Comparison of ENCODE assay signal across 8 cellular contexts in genomic region chr17:58006924-58007780, GRCh38. TPM values are rescaled to one million over a fixed set of nuclear protein-coding genes. Genes with fewer than 3 reads are reported as not detected.
DNase-seq lines count a peak whose midpoint lies in the region; ATAC-seq and TF ChIP-seq lines count a peak whose summit lies in the region.

A gene with protein sequence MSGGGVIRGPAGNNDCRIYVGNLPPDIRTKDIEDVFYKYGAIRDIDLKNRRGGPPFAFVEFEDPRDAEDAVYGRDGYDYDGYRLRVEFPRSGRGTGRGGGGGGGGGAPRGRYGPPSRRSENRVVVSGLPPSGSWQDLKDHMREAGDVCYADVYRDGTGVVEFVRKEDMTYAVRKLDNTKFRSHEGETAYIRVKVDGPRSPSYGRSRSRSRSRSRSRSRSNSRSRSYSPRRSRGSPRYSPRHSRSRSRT (minus strand): TSS chr17:58007246. CDS start chr17:58007137, 109 bp downstream.

- peak within 1 kb of the TSS; percentile 100 for H3K27ac Mint-ChIP-seq in activated naive CD8-positive, alpha-beta T cell
- H3K27ac Mint-ChIP-seq in glutamatergic neuron (ENCODE audit: unreplicated experiment), result peak within 1 kb of the TSS; percentile 99
- peak within 1 kb of the TSS; percentile 99 for H3K27ac Mint-ChIP-seq in osteocyte (ENCODE audit: unreplicated experiment)

- peaks cover 12% of the 10 kb centered on the region for H3K4me1 ChIP-seq in thymus (ENCODE audit: control insufficient read depth, insufficient read depth, low read length)

- peaks cover 23% of the 10 kb centered on the region for H3K36me3 Mint-ChIP-seq in activated naive CD8-positive, alpha-beta T cell
- H3K36me3 Mint-ChIP-seq in glutamatergic neuron (ENCODE audit: unreplicated experiment) (no peaks in the 10 kb centered on the region), osteocyte (ENCODE audit: unreplicated experiment) (peaks cover 28% of the 10 kb centered on the region)

- peak within 1 kb of the TSS; percentile 68 for H3K4me3 ChIP-seq in thymus (ENCODE audit: low read length)

- CTCF ChIA-PET in GM10248 (lab: Yijun Ruan, JAX), result interaction anchor here (0.8 to 2.8 kb wide), 11 partner anchors 8 to 335 kb away, joined by 3 to 22 read pairs (median 4); no protein-coding TSS in a partner anchor

- ATAC-seq in HG02623 (IDR thresholded peaks at IDR 0.05; ENCODE audit: unreplicated experiment), result peak; percentile 78

- H3K27ac ChIP-seq in thymus (ENCODE audit: low read depth), result peak within 1 kb of the TSS; percentile 93

- no peaks in the 10 kb centered on the region for H3K9me3 Mint-ChIP-seq in activated naive CD8-positive, alpha-beta T cell (ENCODE audit: low read depth)
- H3K9me3 Mint-ChIP-seq in glutamatergic neuron (ENCODE audit: unreplicated experiment) (peaks cover 16% of the 10 kb centered on the region), osteocyte (ENCODE audit: unreplicated experiment) (no peaks in the 10 kb centered on the region)

- no peaks in the 10 kb centered on the region for H3K27me3 Mint-ChIP-seq in activated naive CD8-positive, alpha-beta T cell
- H3K27me3 Mint-ChIP-seq in glutamatergic neuron (ENCODE audit: unreplicated experiment) (peaks cover 10% of the 10 kb centered on the region), osteocyte (ENCODE audit: unreplicated experiment) (no peaks in the 10 kb centered on the region)

- POLR2A ChIA-PET in GM10248 (lab: Yijun Ruan, JAX), result interaction anchor here (0.6 to 2.3 kb wide), 11 partner anchors 8 to 624 kb away, joined by 3 to 16 read pairs (median 6); partner anchors contain the start of genes DYNLL2, MRPS23 and VEZF1

- TF ChIP-seq CTCF in GM10248 (IDR thresholded peaks at IDR 0.05; ENCODE audit: control extremely low read depth, extremely low read depth, low read depth, missing control alignments), result no peak
- TF ChIP-seq CTCF in glutamatergic neuron (IDR thresholded peaks at IDR 0.05; ENCODE audit: partially characterized antibody, unreplicated experiment), result no peak
- no peak for TF ChIP-seq CTCF in osteocyte (IDR thresholded peaks at IDR 0.05)

- no peaks in the 10 kb centered on the region for H3K9me3 ChIP-seq in thymus (ENCODE audit: control insufficient read depth)

- H3K27me3 ChIP-seq in thymus (ENCODE audit: control insufficient read depth, insufficient read depth), result no peaks in the 10 kb centered on the region

- WGBS in thymus, result under 1% methylated on average over 86 of the region's 86 CpGs

- peaks cover 3% of the 10 kb centered on the region for H3K36me3 ChIP-seq in thymus (ENCODE audit: control insufficient read depth, insufficient read depth)

- DNase-seq in GM10248 (ENCODE audit: extremely low spot score) (peak; percentile 96), NCI-H1105 (lab: John Stamatoyannopoulos, UW) (peak; percentile 96), SKM-1 treated with dmso at 0.1 percent for 144 hours (lab: John Stamatoyannopoulos, UW; ENCODE audit: unreplicated experiment) (peak; percentile 95), glutamatergic neuron (peak; percentile 97), osteocyte (ENCODE audit: extremely low spot score, unreplicated experiment) (peak; percentile 99)

- peak within 1 kb of the TSS; percentile 99 for H3K4me3 Mint-ChIP-seq in activated naive CD8-positive, alpha-beta T cell
- H3K4me3 Mint-ChIP-seq in glutamatergic neuron (ENCODE audit: unreplicated experiment), result peak within 1 kb of the TSS; percentile 96
- H3K4me3 Mint-ChIP-seq in osteocyte (ENCODE audit: unreplicated experiment), result peak within 1 kb of the TSS; percentile 96

- peaks cover 39% of the 10 kb centered on the region for H3K4me1 Mint-ChIP-seq in activated naive CD8-positive, alpha-beta T cell (ENCODE audit: low read depth)
- H3K4me1 Mint-ChIP-seq in glutamatergic neuron (ENCODE audit: low read depth, unreplicated experiment) (peaks cover 16% of the 10 kb centered on the region), osteocyte (ENCODE audit: unreplicated experiment) (peaks cover 49% of the 10 kb centered on the region)

RNA-seq across cellular contexts. Expression of the gene that starts here (rescaled TPM):
- total RNA-seq in glutamatergic neuron (ENCODE audit: unreplicated experiment) (227 TPM), osteocyte (158 and 161 TPM in 2 replicates)
- 104 TPM for polyA plus RNA-seq in thymus

Comparison
In these comparisons a context has a peak if more than half of its experiments do, and no peak if none do; other contexts are left out.
1. Peak in every context shown above with its lines: DNase-seq, ATAC-seq, H3K4me3 ChIP-seq and H3K27ac ChIP-seq.